In the genomic region with DNA sequence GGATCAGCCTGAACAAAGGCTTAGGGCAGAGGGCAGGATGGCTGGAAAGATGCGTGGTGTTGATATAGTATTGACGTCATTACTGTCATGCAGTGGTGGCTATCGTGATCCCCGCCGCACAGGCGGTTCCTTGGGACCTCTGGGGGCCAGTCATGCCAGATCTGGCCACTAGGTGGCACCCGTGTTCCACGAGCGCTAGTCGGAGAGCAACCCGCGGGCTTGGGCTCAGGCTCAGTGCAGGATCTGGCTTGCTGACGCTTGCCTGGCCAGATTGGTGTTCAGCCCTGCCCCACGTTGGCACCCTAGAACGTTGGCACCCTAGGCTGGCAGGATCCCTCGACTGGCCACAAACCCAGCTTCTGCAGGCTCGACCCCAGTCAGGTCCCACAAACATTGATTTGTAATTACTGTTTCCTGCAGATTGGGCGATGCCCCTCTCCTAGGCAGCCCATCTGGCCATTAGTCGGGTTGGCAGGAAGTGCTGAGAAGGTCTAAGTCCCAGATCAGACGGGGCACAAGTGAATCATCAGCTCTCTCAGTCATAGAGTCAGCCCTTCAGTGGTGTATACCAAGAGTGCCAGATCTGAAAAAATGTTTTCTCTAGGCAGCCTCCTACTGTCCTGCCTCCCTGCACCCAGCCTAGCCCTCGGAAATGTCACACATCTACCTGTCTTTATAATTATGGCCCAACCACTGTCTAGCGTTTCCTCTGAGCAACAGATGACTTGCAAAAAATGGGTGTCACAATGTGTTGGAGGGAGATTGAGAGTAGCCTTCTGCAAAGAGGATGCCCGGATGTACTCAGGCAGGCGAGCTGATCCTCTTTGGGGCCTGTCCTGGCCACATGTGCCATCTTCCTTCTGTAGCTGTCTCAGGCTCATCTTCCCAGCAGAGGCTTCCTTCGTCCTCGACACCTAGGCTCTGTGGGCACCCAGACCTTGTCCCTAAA, we compare ENCODE assay signal across 8 cellular contexts.
A peak's percentile ranks its signal among the peaks of the same experiment; 100 is the strongest.
DNase-seq lines count a peak whose midpoint lies in the region; ATAC-seq and TF ChIP-seq lines count a peak whose summit lies in the region.

No MANE protein-coding gene starts in this region.

- POLR2A ChIA-PET in HCT116 (lab: Charles Lee) = no interaction called here

- no peaks in the 10 kb centered on the region for H3K36me3 Mint-ChIP-seq in activated naive CD8-positive, alpha-beta T cell

- H3K79me2 ChIP-seq in HCT116 (ENCODE audit: insufficient read depth, low read length) = no peaks in the 10 kb centered on the region
- H3K79me2 ChIP-seq in MM.1S (ENCODE audit: low read length) = no peaks in the 10 kb centered on the region

- H3K4me1 ChIP-seq in HCT116 (ENCODE audit: control insufficient read depth in 1 of 2, insufficient read depth in 2 of 2, low read length in 2 of 2) = peaks cover 0 to 7% of the 10 kb centered on the region in 2 experiments; a peak in 1 of 4 replicates
- peaks cover 66% of the 10 kb centered on the region for H3K4me1 ChIP-seq in MM.1S (ENCODE audit: low read length)

- H3K4me3 ChIP-seq in GM12865 (ENCODE audit: low read depth, low read length) (no peak overlapping the region), HCT116 (replicated peaks in 1 of 2; ENCODE audit: low read depth in 1 of 2, low read length in 2 of 2) (no peak overlapping the region), MM.1S (ENCODE audit: low read length) (peak overlapping the region; percentile 28; the same call in 1 of the 2 replicates)

- CTCF ChIA-PET in HCT116 (lab: Charles Lee) = interaction anchor here (1.1 to 1.8 kb wide), 3 partner anchors 66 to 68 kb away, joined by 3 to 12 read pairs (median 8); no protein-coding TSS in a partner anchor

- intact Hi-C loops in HCT116 (cut with micrococcal nuclease) = loop anchor here (1.0 to 10.0 kb wide), 6 partner anchors 68 to 1534 kb away; no protein-coding TSS in a partner anchor
- intact Hi-C loops in cardiac septum (cut with DNase I) = loop anchor here (1.0 kb wide), 1 partner anchor 68 kb away; no protein-coding TSS in a partner anchor

- H3F3A ChIP-seq in MM.1S (ENCODE audit: insufficient read depth, low read length) = peaks cover 25% of the 10 kb centered on the region

- TF ChIP-seq CTCF in GM12865 (IDR thresholded peaks at IDR 0.05; ENCODE audit: insufficient read depth, low read depth, low read length, missing control alignments) (peak; percentile 99), HCT116 (IDR thresholded peaks at IDR 0.05 in 2 of 3, conservative IDR thresholded peaks at IDR 0.05 in 1 of 3; ENCODE audit: borderline replicate concordance in 1 of 3, insufficient read depth in 1 of 3, low read depth in 2 of 3, low read length in 2 of 3) (peak; percentile 69 to 98 (median 95)), MM.1S (IDR thresholded peaks at IDR 0.05; ENCODE audit: low read length) (peak; percentile 99)

- H3K9ac ChIP-seq in HCT116 (ENCODE audit: low read length) (no peak overlapping the region), MM.1S (ENCODE audit: low read length) (peak overlapping the region; percentile 12; the same call in 1 of the 2 replicates)

- DNase-seq in GM12865 (ENCODE audit: low read depth) (peak; percentile 84), HCT116 (ENCODE audit: low read depth, low spot score) (peak; percentile 57), MM.1S (peak; percentile 88), SKM-1 treated with dmso at 0.1 percent for 144 hours (lab: John Stamatoyannopoulos, UW; ENCODE audit: unreplicated experiment) (peak; percentile 64), cardiac septum (ENCODE audit: low spot score) (peak; percentile 93), renal cortical epithelial cell (ENCODE audit: low read depth) (peak; percentile 53), cortex of kidney (lab: John Stamatoyannopoulos, UW) (no peak)

- H3K9me2 ChIP-seq in HCT116 (ENCODE audit: insufficient read depth) (no peaks in the 10 kb centered on the region), MM.1S (replicated peaks; ENCODE audit: insufficient read depth, low read length) (no peaks in the 10 kb centered on the region)

- H3K9me3 Mint-ChIP-seq in activated naive CD8-positive, alpha-beta T cell (ENCODE audit: low read depth) = no peaks in the 10 kb centered on the region

- ATAC-seq in HCT116 = peak; percentile 100

- peak overlapping the region; percentile 38 for H3K4me3 Mint-ChIP-seq in activated naive CD8-positive, alpha-beta T cell

- peak; percentile 95 for TF ChIP-seq RAD21 in HCT116 (IDR thresholded peaks at IDR 0.05; ENCODE audit: low read depth)

- H3K4me2 ChIP-seq in HCT116 (ENCODE audit: low read length) (peak overlapping the region; percentile 43), MM.1S (ENCODE audit: low read depth, low read length) (peak overlapping the region; percentile 55; the same call in 1 of the 2 replicates)

- peaks cover 8% of the 10 kb centered on the region for H3K4me1 Mint-ChIP-seq in activated naive CD8-positive, alpha-beta T cell (ENCODE audit: low read depth)

- TF ChIP-seq POLR2A in HCT116 (IDR thresholded peaks at IDR 0.05; ENCODE audit: borderline replicate concordance, extremely low read depth, insufficient read depth, insufficient read length) = no peak

- H3K27ac Mint-ChIP-seq in activated naive CD8-positive, alpha-beta T cell = no peak overlapping the region

- H3K27me3 ChIP-seq in HCT116 (ENCODE audit: insufficient read depth, low read length) = no peaks in the 10 kb centered on the region
- H3K27me3 ChIP-seq in MM.1S (replicated peaks; ENCODE audit: insufficient read depth, low read length) = no peaks in the 10 kb centered on the region

- RAD21 ChIA-PET in HCT116 (lab: Charles Lee; ENCODE audit: low non-redundant PET in 1 of 2, low total read pairs in 2 of 2, uncharacterized antibody in 2 of 2, unreplicated experiment in 2 of 2) = interaction anchor here in 1 of 2 experiments (0.9 kb wide), 1 partner anchor 68 kb away, joined by 3 read pairs; no protein-coding TSS in a partner anchor

- H2AFZ ChIP-seq in HCT116 (ENCODE audit: low read depth, low read length, poor library complexity, severe bottlenecking) (no peak overlapping the region), MM.1S (ENCODE audit: low read length) (peak overlapping the region; percentile 79)

- H3K27me3 Mint-ChIP-seq in activated naive CD8-positive, alpha-beta T cell = peaks cover 11% of the 10 kb centered on the region

- H4K20me1 ChIP-seq in HCT116 (ENCODE audit: insufficient read depth) (no peaks in the 10 kb centered on the region), MM.1S (ENCODE audit: insufficient read depth, low read length) (no peaks in the 10 kb centered on the region)

- no TSS peak for BruUV-seq in HCT116 (replicated peaks; lab: Mats Ljungman, UMichigan)

- H3K36me3 ChIP-seq in HCT116 (ENCODE audit: control insufficient read depth in 1 of 2, insufficient read depth in 2 of 2, low read length in 2 of 2) (no peaks in the 10 kb centered on the region), MM.1S (replicated peaks; ENCODE audit: insufficient read depth, low read length) (no peaks in the 10 kb centered on the region)

- H3K9me3 ChIP-seq in HCT116 (ENCODE audit: control insufficient read depth in 1 of 2, insufficient read depth in 1 of 2, low read depth in 1 of 2, low read length in 2 of 2) = no peaks in the 10 kb centered on the region
- H3K9me3 ChIP-seq in MM.1S (replicated peaks; ENCODE audit: insufficient read depth, low read length) = no peaks in the 10 kb centered on the region

- no peak overlapping the region for H3K27ac ChIP-seq in HCT116 (ENCODE audit: low read depth, low read length)
- peak overlapping the region; percentile 55; the same call in 1 of the 2 replicates for H3K27ac ChIP-seq in MM.1S (ENCODE audit: low read length)

TF ChIP-seq in HCT116, 20 proteins besides CTCF, POLR2A, EP300 and RAD21 (continues in another document):
- TF ChIP-seq JUND (IDR thresholded peaks at IDR 0.05) (no peak), YY1 (IDR thresholded peaks at IDR 0.05; ENCODE audit: extremely low read depth, insufficient replicate concordance, low read depth, low read length) (no peak), SRF (IDR thresholded peaks at IDR 0.05; ENCODE audit: low read depth) (no peak), EZH2 (IDR thresholded peaks at IDR 0.05) (no peak), TCF7L2 (IDR thresholded peaks at IDR 0.05; ENCODE audit: borderline replicate concordance, extremely low read depth, insufficient read depth, insufficient read length) (no peak), ELF1 (IDR thresholded peaks at IDR 0.05; ENCODE audit: borderline replicate concordance, low read depth) (no peak), EGR1 (IDR thresholded peaks at IDR 0.05; ENCODE audit: low read depth) (no peak), ZFX (IDR thresholded peaks at IDR 0.05) (no peak)
- TF ChIP-seq, protein P1, sequence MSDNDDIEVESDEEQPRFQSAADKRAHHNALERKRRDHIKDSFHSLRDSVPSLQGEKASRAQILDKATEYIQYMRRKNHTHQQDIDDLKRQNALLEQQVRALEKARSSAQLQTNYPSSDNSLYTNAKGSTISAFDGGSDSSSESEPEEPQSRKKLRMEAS (IDR thresholded peaks at IDR 0.05) = no peak
- TF ChIP-seq, protein P2, sequence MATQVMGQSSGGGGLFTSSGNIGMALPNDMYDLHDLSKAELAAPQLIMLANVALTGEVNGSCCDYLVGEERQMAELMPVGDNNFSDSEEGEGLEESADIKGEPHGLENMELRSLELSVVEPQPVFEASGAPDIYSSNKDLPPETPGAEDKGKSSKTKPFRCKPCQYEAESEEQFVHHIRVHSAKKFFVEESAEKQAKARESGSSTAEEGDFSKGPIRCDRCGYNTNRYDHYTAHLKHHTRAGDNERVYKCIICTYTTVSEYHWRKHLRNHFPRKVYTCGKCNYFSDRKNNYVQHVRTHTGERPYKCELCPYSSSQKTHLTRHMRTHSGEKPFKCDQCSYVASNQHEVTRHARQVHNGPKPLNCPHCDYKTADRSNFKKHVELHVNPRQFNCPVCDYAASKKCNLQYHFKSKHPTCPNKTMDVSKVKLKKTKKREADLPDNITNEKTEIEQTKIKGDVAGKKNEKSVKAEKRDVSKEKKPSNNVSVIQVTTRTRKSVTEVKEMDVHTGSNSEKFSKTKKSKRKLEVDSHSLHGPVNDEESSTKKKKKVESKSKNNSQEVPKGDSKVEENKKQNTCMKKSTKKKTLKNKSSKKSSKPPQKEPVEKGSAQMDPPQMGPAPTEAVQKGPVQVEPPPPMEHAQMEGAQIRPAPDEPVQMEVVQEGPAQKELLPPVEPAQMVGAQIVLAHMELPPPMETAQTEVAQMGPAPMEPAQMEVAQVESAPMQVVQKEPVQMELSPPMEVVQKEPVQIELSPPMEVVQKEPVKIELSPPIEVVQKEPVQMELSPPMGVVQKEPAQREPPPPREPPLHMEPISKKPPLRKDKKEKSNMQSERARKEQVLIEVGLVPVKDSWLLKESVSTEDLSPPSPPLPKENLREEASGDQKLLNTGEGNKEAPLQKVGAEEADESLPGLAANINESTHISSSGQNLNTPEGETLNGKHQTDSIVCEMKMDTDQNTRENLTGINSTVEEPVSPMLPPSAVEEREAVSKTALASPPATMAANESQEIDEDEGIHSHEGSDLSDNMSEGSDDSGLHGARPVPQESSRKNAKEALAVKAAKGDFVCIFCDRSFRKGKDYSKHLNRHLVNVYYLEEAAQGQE (IDR thresholded peaks at IDR 0.05; ENCODE audit: low read depth) = no peak
